ENCODE assay signal across 11 cellular contexts in genomic region chr11:83092488-83093384, GRCh38. TPM values are rescaled to one million over a fixed set of nuclear protein-coding genes. Genes with fewer than 3 reads are reported as not detected.
DNase-seq lines count a peak whose midpoint lies in the region; ATAC-seq and TF ChIP-seq lines count a peak whose summit lies in the region.
"Had no signal": no experiment of that assay in that cellular context is flagged by ENCODE, and none has a peak within 500 bp of the region (broad histone marks: within the 10 kb centered on the region; RNA-seq: fewer than 3 reads in every experiment).

No MANE protein-coding gene starts in this region.

- DNase-seq in Caco-2: peak; percentile 95 to 96
- peak; percentile 90 for DNase-seq in LoVo (ENCODE audit: low spot score)
- peak; percentile 64 for DNase-seq in MCF 10A (ENCODE audit: unreplicated experiment)
- no peak for DNase-seq in naive thymus-derived CD4-positive, alpha-beta T cell
- DNase-seq in D341Med (ENCODE audit: low spot score): no peak
- DNase-seq in cerebellum (ENCODE audit: low spot score): no peak
- DNase-seq in osteoblast (ENCODE audit: insufficient read length, low spot score, missing footprints): no peak
- DNase-seq: GDM1, kidney glomerular epithelial cell, testis had no signal

- TF ChIP-seq CTCF in Caco-2 (IDR thresholded peaks at IDR 0.05; ENCODE audit: insufficient read depth in 1 of 2, low read depth in 1 of 2, low read length in 1 of 2, severe bottlenecking in 1 of 2, unreplicated experiment in 1 of 2): no peak
- TF ChIP-seq CTCF in MCF 10A (IDR thresholded peaks at IDR 0.05; ENCODE audit: unreplicated experiment): no peak
- no peak for TF ChIP-seq CTCF in osteoblast (IDR thresholded peaks at IDR 0.05; ENCODE audit: extremely low read depth, low read depth, low read length)

- H3K4me1 ChIP-seq in Caco-2: peaks cover 43% of the 10 kb centered on the region
- peaks cover 0 to 4% of the 10 kb centered on the region in 2 donors for H3K4me1 ChIP-seq in naive thymus-derived CD4-positive, alpha-beta T cell (ENCODE audit: control insufficient read depth in 2 of 2, insufficient read depth in 2 of 2, low read length in 2 of 2)
- H3K4me1 ChIP-seq in osteoblast (ENCODE audit: insufficient read depth, low read length): peaks cover 7% of the 10 kb centered on the region
- H3K4me1 ChIP-seq: testis had no signal

- H3K4me3 Mint-ChIP-seq in Caco-2 (ENCODE audit: unreplicated experiment) (peak overlapping the region; percentile 21), MCF 10A (ENCODE audit: unreplicated experiment) (no peak overlapping the region)
- no peak overlapping the region for H3K4me3 Mint-ChIP-seq in naive thymus-derived CD4-positive, alpha-beta T cell

- POLR2A ChIA-PET in Caco-2 (lab: Charles Lee): interaction anchor here (0.9 to 3.0 kb wide), 5 partner anchors 21 to 101 kb away, joined by 3 to 57 read pairs (median 9); partner anchors contain the start of genes ANKRD42, PCF11 and RAB30
- POLR2A ChIA-PET in MCF 10A (lab: Yijun Ruan, JAX): interaction anchor here (0.6 to 4.1 kb wide), 16 partner anchors 8 to 192 kb away, joined by 3 to 30 read pairs (median 4); partner anchors contain the start of genes ANKRD42, DDIAS, PCF11 and RAB30
- POLR2A ChIA-PET in naive thymus-derived CD4-positive, alpha-beta T cell (lab: Charles Lee): interaction anchor here (0.8 to 2.1 kb wide), 4 partner anchors 9 to 67 kb away, joined by 3 to 6 read pairs (median 4); no protein-coding TSS in a partner anchor

- peak overlapping the region; percentile 55 for H3K27ac Mint-ChIP-seq in Caco-2 (ENCODE audit: unreplicated experiment)
- peak overlapping the region; percentile 84 for H3K27ac Mint-ChIP-seq in MCF 10A (ENCODE audit: low read depth, unreplicated experiment)
- peak overlapping the region in 5 of 9 donors; percentile 10 to 83 (median 31) for H3K27ac Mint-ChIP-seq in naive thymus-derived CD4-positive, alpha-beta T cell

- no peaks in the 10 kb centered on the region for H3K79me2 ChIP-seq in osteoblast (ENCODE audit: insufficient read depth, low read length)

- H3K9me3 Mint-ChIP-seq in Caco-2 (ENCODE audit: unreplicated experiment) (no peaks in the 10 kb centered on the region), MCF 10A (ENCODE audit: unreplicated experiment) (no peaks in the 10 kb centered on the region)
- peaks cover 0 to 1% (median 0%) of the 10 kb centered on the region in 11 donors for H3K9me3 Mint-ChIP-seq in naive thymus-derived CD4-positive, alpha-beta T cell

- H3K4me1 Mint-ChIP-seq in Caco-2 (ENCODE audit: low read depth, unreplicated experiment) (peaks cover 65% of the 10 kb centered on the region), MCF 10A (ENCODE audit: insufficient read depth, unreplicated experiment) (peaks cover 9% of the 10 kb centered on the region)
- peaks cover 3 to 51% (median 26%) of the 10 kb centered on the region in 7 donors for H3K4me1 Mint-ChIP-seq in naive thymus-derived CD4-positive, alpha-beta T cell

- H3K27ac ChIP-seq in naive thymus-derived CD4-positive, alpha-beta T cell (ENCODE audit: low read depth, low read length): no peak overlapping the region
- H3K27ac ChIP-seq in osteoblast (ENCODE audit: low read depth, low read length): no peak overlapping the region
- H3K27ac ChIP-seq: testis had no signal

- intact Hi-C loops in Caco-2 (cut with micrococcal nuclease; ENCODE audit: unreplicated experiment): loop anchor here (1.0 to 2.0 kb wide), 7 partner anchors 20 to 164 kb away; partner anchors contain the start of gene ANKRD42
- intact Hi-C loops in MCF 10A (cut with micrococcal nuclease): loop anchor here (5.0 kb wide), 1 partner anchor 185 kb away; no protein-coding TSS in a partner anchor
- intact Hi-C loops in naive thymus-derived CD4-positive, alpha-beta T cell (cut with micrococcal nuclease): no loop called here

- H3K36me3 ChIP-seq in Caco-2 (ENCODE audit: control insufficient read depth, insufficient read depth, low read length) (no peaks in the 10 kb centered on the region), osteoblast (ENCODE audit: insufficient read depth, low read length) (no peaks in the 10 kb centered on the region)
- H3K36me3 ChIP-seq in naive thymus-derived CD4-positive, alpha-beta T cell (ENCODE audit: control insufficient read depth in 2 of 3, insufficient read depth in 3 of 3, low read length in 3 of 3): no peaks in the 10 kb centered on the region

- H3K4me3 ChIP-seq in Caco-2 (ENCODE audit: low read depth, low read length): no peak overlapping the region
- no peak overlapping the region for H3K4me3 ChIP-seq in naive thymus-derived CD4-positive, alpha-beta T cell (ENCODE audit: low read length)
- no peak overlapping the region for H3K4me3 ChIP-seq in osteoblast (ENCODE audit: insufficient read depth, low read length)
- H3K4me3 ChIP-seq: testis had no signal

- no peak for ATAC-seq in naive thymus-derived CD4-positive, alpha-beta T cell
- ATAC-seq in HG02588 (IDR thresholded peaks at IDR 0.05; ENCODE audit: unreplicated experiment): no peak

- H3K27me3 Mint-ChIP-seq in Caco-2 (ENCODE audit: insufficient read depth, unreplicated experiment) (no peaks in the 10 kb centered on the region), MCF 10A (ENCODE audit: insufficient read depth, unreplicated experiment) (no peaks in the 10 kb centered on the region)
- no peaks in the 10 kb centered on the region for H3K27me3 Mint-ChIP-seq in naive thymus-derived CD4-positive, alpha-beta T cell

- H3K27me3 ChIP-seq in Caco-2 (replicated peaks; ENCODE audit: control insufficient read depth, insufficient read depth, low read length) (no peaks in the 10 kb centered on the region), osteoblast (ENCODE audit: insufficient read depth, low read length) (no peaks in the 10 kb centered on the region)
- H3K27me3 ChIP-seq in naive thymus-derived CD4-positive, alpha-beta T cell (ENCODE audit: control insufficient read depth in 2 of 2, insufficient read depth in 2 of 2, low read length in 2 of 2): no peaks in the 10 kb centered on the region
- H3K27me3 ChIP-seq: testis had no signal

- no peaks in the 10 kb centered on the region for H4K20me1 ChIP-seq in osteoblast (ENCODE audit: insufficient read depth, low read length)

- no peak overlapping the region for H2AFZ ChIP-seq in osteoblast (ENCODE audit: low read length)

- H3K9me3 ChIP-seq in Caco-2 (no peaks in the 10 kb centered on the region), osteoblast (ENCODE audit: low read depth, low read length) (no peaks in the 10 kb centered on the region)
- H3K9me3 ChIP-seq in naive thymus-derived CD4-positive, alpha-beta T cell (ENCODE audit: control insufficient read depth in 2 of 3, low read length in 3 of 3): no peaks in the 10 kb centered on the region
- H3K9me3 ChIP-seq: testis had no signal

- peaks cover 6% of the 10 kb centered on the region for H3K36me3 Mint-ChIP-seq in Caco-2 (ENCODE audit: insufficient read depth, unreplicated experiment)
- H3K36me3 Mint-ChIP-seq in MCF 10A (ENCODE audit: insufficient read depth, unreplicated experiment): peaks cover 11% of the 10 kb centered on the region
- H3K36me3 Mint-ChIP-seq in naive thymus-derived CD4-positive, alpha-beta T cell: no peaks in the 10 kb centered on the region

- H3K4me2 ChIP-seq in osteoblast (ENCODE audit: insufficient read depth, low read length): no peak overlapping the region

- CTCF ChIA-PET in Caco-2 (lab: Charles Lee): interaction anchor here (0.6 to 1.6 kb wide), 7 partner anchors 23 to 1434 kb away, joined by 3 to 13 read pairs (median 3); partner anchors contain the start of genes DDIAS, PCF11 and PRCP
- CTCF ChIA-PET in MCF 10A (lab: Yijun Ruan, JAX): interaction anchor here (0.6 to 1.1 kb wide), 2 partner anchors 23 to 158 kb away, joined by 3 read pairs; no protein-coding TSS in a partner anchor
- CTCF ChIA-PET in naive thymus-derived CD4-positive, alpha-beta T cell (lab: Charles Lee): interaction anchor here (1.6 kb wide), 1 partner anchor 158 kb away, joined by 3 read pairs; no protein-coding TSS in a partner anchor

- BruUV-seq in Caco-2 (replicated peaks; lab: Mats Ljungman, UMichigan) (TSS peak; percentile 64), MCF 10A (replicated peaks; lab: Mats Ljungman, UMichigan) (no TSS peak)

RNA-seq across cellular contexts. Expression of gene RAB30, which starts 21.0 kb away (rescaled TPM):
- 13.0 and 13.5 TPM in 2 replicates for total RNA-seq in Caco-2 (2022)
- total RNA-seq in MCF 10A (2022): 12.5 and 13.2 TPM in 2 replicates
- 10 to 100 TPM in 4 of 5 experiments, 1 to 10 TPM in 1; 7.4 to 50.2 (median 24.7) TPM for total RNA-seq in naive thymus-derived CD4-positive, alpha-beta T cell
- 10 to 100 TPM; 14.1 to 22.9 TPM for polyA plus RNA-seq in naive thymus-derived CD4-positive, alpha-beta T cell
- total RNA-seq in cerebellum: 53.4 TPM
- 21.0 and 27.4 TPM in 2 replicates for total RNA-seq in osteoblast

Comparison
In these comparisons a context has a peak if more than half of its experiments do, and no peak if none do; other contexts are left out.
1. DNase-seq: peak in Caco-2 (2 of 2), LoVo (single experiment) and MCF 10A (single experiment); none in naive thymus-derived CD4-positive, alpha-beta T cell (0 of 9), D341Med (single experiment), cerebellum (single experiment) and osteoblast (single experiment).
2. H3K27ac Mint-ChIP-seq: peak in every context shown above with its lines; median percentile 84 in MCF 10A; 55 in Caco-2; 31 in naive thymus-derived CD4-positive, alpha-beta T cell.
3. intact Hi-C loops: an anchor here in Caco-2 (1.0 to 2.0 kb wide) and MCF 10A (5.0 kb wide); none called in naive thymus-derived CD4-positive, alpha-beta T cell.